Comparison of ENCODE assay signal across 14 cellular contexts in genomic region chr14:50347521-50347920, GRCh38. TPM values are rescaled to one million over a fixed set of nuclear protein-coding genes. Genes with fewer than 3 reads are reported as not detected.
A peak's percentile ranks its signal among the peaks of the same experiment; 100 is the strongest.
DNase-seq lines count a peak whose midpoint lies in the region; ATAC-seq and TF ChIP-seq lines count a peak whose summit lies in the region.
"Had no signal": no experiment of that assay in that cellular context is flagged by ENCODE, and none has a peak within 500 bp of the region (broad histone marks: within the 10 kb centered on the region; RNA-seq: fewer than 3 reads in every experiment).

No MANE protein-coding gene starts in this region.

- no peaks in the 10 kb centered on the region for H3K79me1 ChIP-seq in trophoblast cell (ENCODE audit: low read length)

- in situ Hi-C loops in Caki2 (cut with HindIII; ENCODE audit: low pct_unique_long_range_greater_than_20kb, low sequenced_read_pairs), result no loop called here
- in situ Hi-C loops in transverse colon (cut with MboI; ENCODE audit: low pct_ligation_motif_present in 1 of 4, low pct_unique_long_range_greater_than_20kb in 1 of 4, low sequenced_read_pairs in 3 of 4), result loop anchor here in 1 of 4 donors (10.0 kb wide), 1 partner anchor 57 kb away; no protein-coding TSS in a partner anchor

- H3K27me3 Mint-ChIP-seq in endothelial cell (ENCODE audit: unreplicated experiment), result peaks cover 4% of the 10 kb centered on the region
- peaks cover 3% of the 10 kb centered on the region for H3K27me3 Mint-ChIP-seq in activated CD4-positive, alpha-beta T cell treated with anti-CD3 and anti-CD28 coated beads for 36 hours

- H2BK120ac ChIP-seq in trophoblast cell (ENCODE audit: insufficient read depth, low read length, poor library complexity), result no peak overlapping the region

- H3F3A ChIP-seq in PC-9 (ENCODE audit: insufficient read depth, low read depth), result no peaks in the 10 kb centered on the region

- BruUV-seq in PC-9 (replicated peaks; lab: Mats Ljungman, UMichigan), result no TSS peak

- H3K36me3 Mint-ChIP-seq in endothelial cell (ENCODE audit: low read depth, unreplicated experiment), result no peaks in the 10 kb centered on the region
- H3K36me3 Mint-ChIP-seq in activated CD4-positive, alpha-beta T cell treated with anti-CD3 and anti-CD28 coated beads for 36 hours (ENCODE audit: low read depth), result peaks cover 5% of the 10 kb centered on the region

- peak overlapping the region; percentile 34 for H3K4me2 ChIP-seq in PC-9
- H3K4me2 ChIP-seq in trophoblast cell (ENCODE audit: low read length), result peak overlapping the region; percentile 32

- peak overlapping the region; percentile 83 for H2BK12ac ChIP-seq in trophoblast cell (ENCODE audit: low read length)

- H3K27me3 ChIP-seq in PC-9 (ENCODE audit: insufficient read depth, low read depth) (no peaks in the 10 kb centered on the region), trophoblast cell (ENCODE audit: insufficient read depth, low read length) (no peaks in the 10 kb centered on the region), transverse colon (no peaks in the 10 kb centered on the region)
- H3K27me3 ChIP-seq: ovary had no signal

- H3K79me2 ChIP-seq in PC-9 (ENCODE audit: low read depth) (no peaks in the 10 kb centered on the region), trophoblast cell (ENCODE audit: control insufficient read depth, insufficient read depth, low read length, poor library complexity) (no peaks in the 10 kb centered on the region)

- peaks cover 4% of the 10 kb centered on the region; the same call in 1 of the 2 replicates for H3K9me3 ChIP-seq in PC-9 (ENCODE audit: insufficient read depth, low read depth)
- no peaks in the 10 kb centered on the region for H3K9me3 ChIP-seq in trophoblast cell (ENCODE audit: insufficient read depth, low read depth, low read length)
- no peaks in the 10 kb centered on the region for H3K9me3 ChIP-seq in transverse colon
- H3K9me3 ChIP-seq: ovary had no signal

- H4K20me1 ChIP-seq in PC-9 (ENCODE audit: insufficient read depth), result no peaks in the 10 kb centered on the region

- peak overlapping the region; percentile 74 for H2AFZ ChIP-seq in PC-9
- no peak overlapping the region for H2AFZ ChIP-seq in trophoblast cell (ENCODE audit: insufficient read depth, low read length, poor library complexity)

- no peak for ATAC-seq in activated CD4-positive, alpha-beta T cell treated with anti-CD3 and anti-CD28 coated beads for 36 hours
- no peak for ATAC-seq in HG03521 (IDR thresholded peaks at IDR 0.05; ENCODE audit: unreplicated experiment)

- H4K8ac ChIP-seq in trophoblast cell (ENCODE audit: low read depth, low read length), result no peak overlapping the region

- H3K14ac ChIP-seq in trophoblast cell (ENCODE audit: low read length), result no peak overlapping the region

- H3K4me1 Mint-ChIP-seq in endothelial cell (ENCODE audit: unreplicated experiment), result peaks cover 67% of the 10 kb centered on the region
- H3K4me1 Mint-ChIP-seq in activated CD4-positive, alpha-beta T cell treated with anti-CD3 and anti-CD28 coated beads for 36 hours, result peaks cover 29% of the 10 kb centered on the region

- peak; percentile 40 for DNase-seq in Caki2 (ENCODE audit: low read depth)
- DNase-seq in PC-9, result peak; percentile 25 to 76
- DNase-seq in endothelial cell (ENCODE audit: low spot score), result no peak
- peak in 1 of 2 donors; percentile 56 for DNase-seq in trophoblast cell
- DNase-seq in activated CD4-positive, alpha-beta T cell treated with anti-CD3 and anti-CD28 coated beads for 36 hours, result no peak
- DNase-seq in transverse colon, result no peak
- DNase-seq in activated CD4-positive, CD25-positive, alpha-beta regulatory T cell (lab: John Stamatoyannopoulos, UW), result no peak
- DNase-seq: activated effector memory CD4-positive, alpha-beta T cell treated with Interleukin-2 at 50 U/mL for 16 hours; COR-L47; effector memory CD4-positive, alpha-beta T cell; islet precursor cell; NCI-H526; ovary had no signal

- H3K4me3 Mint-ChIP-seq in endothelial cell (ENCODE audit: unreplicated experiment), result peak overlapping the region; percentile 6
- H3K4me3 Mint-ChIP-seq in activated CD4-positive, alpha-beta T cell treated with anti-CD3 and anti-CD28 coated beads for 36 hours, result no peak overlapping the region

- H3K27ac Mint-ChIP-seq in endothelial cell (ENCODE audit: unreplicated experiment), result peak overlapping the region; percentile 62
- H3K27ac Mint-ChIP-seq in activated CD4-positive, alpha-beta T cell treated with anti-CD3 and anti-CD28 coated beads for 36 hours, result no peak overlapping the region

- H3K27ac ChIP-seq in PC-9 (peak overlapping the region; percentile 74), trophoblast cell (ENCODE audit: low read depth, low read length) (no peak overlapping the region), transverse colon (peak overlapping the region in 1 of 4 donors; percentile 0)

- no peak overlapping the region for H3K9ac ChIP-seq in trophoblast cell (ENCODE audit: low read length)

- no peak for TF ChIP-seq POLR2A in transverse colon (IDR thresholded peaks at IDR 0.05)

- no peak overlapping the region for H2AK5ac ChIP-seq in trophoblast cell (ENCODE audit: low read length)

- intact Hi-C loops in PC-9 (cut with micrococcal nuclease; ENCODE audit: unreplicated experiment) (loop anchor here (10.0 kb wide), 1 partner anchor 97 kb away; no protein-coding TSS in a partner anchor), transverse colon (cut with DNase I; ENCODE audit: low total_unique reads) (no loop called here)
- intact Hi-C loops in activated CD4-positive, alpha-beta T cell treated with anti-CD3 and anti-CD28 coated beads for 36 hours (cut with DNase I, micrococcal nuclease), result no loop called here

- H3K4me1 ChIP-seq in PC-9 (replicated peaks; ENCODE audit: insufficient read depth) (peaks cover 13% of the 10 kb centered on the region), trophoblast cell (ENCODE audit: control insufficient read depth in 1 of 2, insufficient read depth in 2 of 2, low read length in 2 of 2) (peaks cover 0 to 4% of the 10 kb centered on the region in 2 experiments), transverse colon (peaks cover 7 to 48% (median 20%) of the 10 kb centered on the region in 4 donors)

- no peak overlapping the region for H3K4me3 ChIP-seq in PC-9
- H3K4me3 ChIP-seq in trophoblast cell (ENCODE audit: low read depth, low read length), result no peak overlapping the region
- H3K4me3 ChIP-seq in transverse colon, result no peak overlapping the region
- H3K4me3 ChIP-seq: ovary had no signal

- H4K12ac ChIP-seq in trophoblast cell (ENCODE audit: low read depth, low read length), result no peak overlapping the region

- CTCF ChIA-PET in PC-9 (lab: Charles Lee), result interaction anchor here (0.6 kb wide), 1 partner anchor 185 kb away, joined by 3 read pairs; the partner anchor contains the start of gene MAP4K5
- CTCF ChIA-PET in activated CD4-positive, alpha-beta T cell treated with anti-CD3 and anti-CD28 coated beads for 36 hours (lab: Charles Lee), result interaction anchor here (0.6 to 1.0 kb wide), 4 partner anchors 16 to 893 kb away, joined by 3 to 4 read pairs (median 3); partner anchors contain the start of gene TMX1

- POLR2A ChIA-PET in PC-9 (lab: Charles Lee; ENCODE audit: unreplicated experiment), result interaction anchor here (0.6 kb wide), 1 partner anchor 68 kb away, joined by 3 read pairs; no protein-coding TSS in a partner anchor
- POLR2A ChIA-PET in activated CD4-positive, alpha-beta T cell treated with anti-CD3 and anti-CD28 coated beads for 36 hours (lab: Charles Lee), result no interaction called here

- H3K9me2 ChIP-seq in PC-9 (ENCODE audit: insufficient read depth), result no peaks in the 10 kb centered on the region

- WGBS in trophoblast cell (ENCODE audit: extremely low coverage, insufficient coverage, insufficient read length), result no CpG with 5 or more reads among the region's 1 CpG
- 0 to 100% methylated on average over 1 of the region's 1 CpG for WGBS in transverse colon (ENCODE audit: low coverage in 1 of 2), 2 donors

- no peak for TF ChIP-seq CTCF in PC-9 (conservative IDR thresholded peaks at IDR 0.05)
- no peak for TF ChIP-seq CTCF in endothelial cell (IDR thresholded peaks at IDR 0.05; ENCODE audit: unreplicated experiment)
- TF ChIP-seq CTCF in transverse colon (IDR thresholded peaks at IDR 0.05), result no peak

- no peak overlapping the region for H4K91ac ChIP-seq in trophoblast cell (ENCODE audit: low read depth, low read length)

- H2BK5ac ChIP-seq in trophoblast cell (ENCODE audit: low read depth, low read length, poor library complexity), result no peak overlapping the region

- H3K23ac ChIP-seq in trophoblast cell (ENCODE audit: low read length), result no peak overlapping the region

- no peaks in the 10 kb centered on the region for H3K36me3 ChIP-seq in PC-9 (ENCODE audit: low read depth)
- H3K36me3 ChIP-seq in trophoblast cell (ENCODE audit: control insufficient read depth in 1 of 2, insufficient read depth in 2 of 2, low read length in 2 of 2), result no peaks in the 10 kb centered on the region
- H3K36me3 ChIP-seq in transverse colon, result no peaks in the 10 kb centered on the region
- H3K36me3 ChIP-seq: ovary had no signal

- no peak overlapping the region for H3K4ac ChIP-seq in trophoblast cell (ENCODE audit: low read depth, low read length)

- H3K18ac ChIP-seq in trophoblast cell (ENCODE audit: low read length), result no peak overlapping the region

- no peak for TF ChIP-seq EP300 in transverse colon (IDR thresholded peaks at IDR 0.05; ENCODE audit: low read depth)

- H3K9me3 Mint-ChIP-seq in endothelial cell (ENCODE audit: unreplicated experiment), result no peaks in the 10 kb centered on the region
- no peaks in the 10 kb centered on the region for H3K9me3 Mint-ChIP-seq in activated CD4-positive, alpha-beta T cell treated with anti-CD3 and anti-CD28 coated beads for 36 hours (ENCODE audit: low read depth)

RNA-seq across cellular contexts. Expression of gene DMAC2L, which starts 35.4 kb away (rescaled TPM):
- 3.1 and 11.2 TPM in 2 replicates for total RNA-seq in Caki2 (2014; rRNA removed; shearing (Covaris generic); ENCODE audit: low replicate concordance)
- 15.4 and 18.5 TPM in 2 replicates for total RNA-seq in PC-9 (2021)
- 14.1 TPM for total RNA-seq in endothelial cell (ENCODE audit: unreplicated experiment)
- 5.2 and 6.2 TPM in 2 replicates for polyA plus RNA-seq in trophoblast cell (2013)
- 10 to 100 TPM in 1 of 2 experiments, 1 to 10 TPM in 1; 7.4 to 12.6 TPM for total RNA-seq in activated CD4-positive, alpha-beta T cell treated with anti-CD3 and anti-CD28 coated beads for 36 hours
- total RNA-seq in transverse colon, result 10 to 100 TPM in 2 of 4 donors, 1 to 10 TPM in 2; 3.0 to 18.9 (median 9.2) TPM

RNA-seq across cellular contexts. Expression of gene L2HGDH, which starts 35.5 kb away (rescaled TPM):
- 4.5 and 8.9 TPM in 2 replicates for total RNA-seq in Caki2 (2014; rRNA removed; shearing (Covaris generic); ENCODE audit: low replicate concordance)
- total RNA-seq in PC-9 (2021) (15.5 and 18.6 TPM in 2 replicates), endothelial cell (ENCODE audit: unreplicated experiment) (7.6 TPM), transverse colon (10 to 100 TPM in 1 of 4 donors, 1 to 10 TPM in 2, under 1 TPM in 1; 0.80 to 73.3 (median 8.3) TPM)
- polyA plus RNA-seq in trophoblast cell (2013), result 5.9 and 6.0 TPM in 2 replicates
- total RNA-seq in activated CD4-positive, alpha-beta T cell treated with anti-CD3 and anti-CD28 coated beads for 36 hours, result 10 to 100 TPM; 12.8 to 19.0 TPM

RNA-seq across cellular contexts. Expression of gene CDKL1, which starts 49.2 kb away (rescaled TPM):
- total RNA-seq in Caki2 (2014; rRNA removed; shearing (Covaris generic); ENCODE audit: low replicate concordance), result 86.2 and 123 TPM in 2 replicates
- total RNA-seq in PC-9 (2021), result 2.4 and 4.6 TPM in 2 replicates
- total RNA-seq in endothelial cell (ENCODE audit: unreplicated experiment), result 19.0 TPM
- polyA plus RNA-seq in trophoblast cell (2013), result 0.22 and 1.1 TPM in 2 replicates
- 1 to 10 TPM; 2.9 to 4.4 TPM for total RNA-seq in activated CD4-positive, alpha-beta T cell treated with anti-CD3 and anti-CD28 coated beads for 36 hours
- total RNA-seq in transverse colon, result 10 to 100 TPM; 15.3 to 36.8 (median 28.2) TPM

Comparison
In these comparisons a context has a peak if more than half of its experiments do, and no peak if none do; other contexts are left out.
1. DNase-seq: peak in Caki2 (single experiment) and PC-9 (2 of 2); none in endothelial cell (single experiment), activated CD4-positive, alpha-beta T cell treated with anti-CD3 and anti-CD28 coated beads for 36 hours (single experiment), transverse colon (single experiment) and activated CD4-positive, CD25-positive, alpha-beta regulatory T cell (0 of 4).